Comparison of ENCODE assay signal across 38 cellular contexts in genomic region chr4:16939178-16939577, GRCh38. TPM values are rescaled to one million over a fixed set of nuclear protein-coding genes. Genes with fewer than 3 reads are reported as not detected.
"Had no signal": no experiment of that assay in that cellular context is flagged by ENCODE, and none has a peak within 500 bp of the region (broad histone marks: within the 10 kb centered on the region; RNA-seq: fewer than 3 reads in every experiment).

No MANE protein-coding gene starts in this region.

- H3K27ac ChIP-seq: KMS-11 had no signal

- DNase-seq: Karpas-422, Kasumi-1, MG63, MM.1S, MV-4-11, NCI-H1048, NCI-H1092, NCI-H1092 treated with DMSO at 0.1 percent for 48 hours, NCI-H1105, NCI-H1105 treated with DMSO at 0.1 percent for 48 hours, NCI-H1417, NCI-H1417 treated with DMSO at 0.1 percent for 48 hours, NCI-H1436, NCI-H1436 treated with DMSO at 0.1 percent for 48 hours, NCI-H146, NCI-H1694, NCI-H187, NCI-H187 treated with DMSO at 0.1 percent for 48 hours, NCI-H1930, NCI-H2029, NCI-H2029 treated with DMSO at 0.1 percent for 48 hours, NCI-H2081, NCI-H2081 treated with DMSO at 0.1 percent for 48 hours, NCI-H2107, NCI-H2171, NCI-H2171 treated with DMSO at 0.1 percent for 48 hours, NCI-H2227 treated with DMSO at 0.1 percent for 48 hours, NCI-H226, NCI-H345, NCI-H446, NCI-H446 treated with DMSO at 0.1 percent for 48 hours, NCI-H510A, NCI-H510A treated with DMSO at 0.1 percent for 48 hours, NCI-H524 had no signal

- H3K27me3 ChIP-seq: MG63 had no signal

- H3K4me3 ChIP-seq: MG63 had no signal

- H3K4me2 ChIP-seq: KMS-11 had no signal

- H3K9me3 ChIP-seq: MG63 had no signal

- H3K36me3 ChIP-seq: MG63 had no signal

- H3K9ac ChIP-seq: KMS-11 had no signal

RNA-seq across cellular contexts. Expression of gene LDB2, which starts 40.7 kb away (rescaled TPM):
- total RNA-seq: LHCN-M2, MCF 10A, NCI-H460 had no signal
